Comparison of ENCODE assay signal across 14 cellular contexts in the genomic region with DNA sequence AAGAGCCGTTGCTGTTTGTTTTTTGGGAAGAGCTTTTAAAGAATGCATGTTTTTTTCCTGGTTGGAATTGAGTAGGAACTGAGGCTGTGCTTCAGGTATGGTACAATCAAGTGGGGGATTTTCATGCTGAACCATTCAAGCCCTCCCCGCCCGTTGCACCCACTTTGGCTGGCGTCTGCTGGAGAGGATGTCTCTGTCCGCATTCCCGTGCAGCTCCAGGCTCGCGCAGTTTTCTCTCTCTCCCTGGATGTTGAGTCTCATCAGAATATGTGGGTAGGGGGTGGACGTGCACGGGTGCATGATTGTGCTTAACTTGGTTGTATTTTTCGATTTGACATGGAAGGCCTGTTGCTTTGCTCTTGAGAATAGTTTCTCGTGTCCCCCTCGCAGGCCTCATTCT.
"Had no signal": no experiment of that assay in that cellular context is flagged by ENCODE, and none has a peak within 500 bp of the region (broad histone marks: within the 10 kb centered on the region; RNA-seq: fewer than 3 reads in every experiment).

No MANE protein-coding gene starts in this region.

- H3K4me1 ChIP-seq: colonic mucosa had no signal

- H3K4me3 ChIP-seq: colonic mucosa, heart right ventricle, thoracic aorta had no signal

- H3K27ac ChIP-seq: colonic mucosa, heart right ventricle had no signal

- H3K4me3 Mint-ChIP-seq: activated naive CD8-positive, alpha-beta T cell treated with anti-CD3 and anti-CD28 coated beads for 36 hours; naive thymus-derived CD4-positive, alpha-beta T cell; stimulated activated naive CD8-positive, alpha-beta T cell treated with anti-CD3 and anti-CD28 coated beads, Interleukin-15, Interleukin-2, amounts not matched to agents 100 ng/mL and 50 ng/mL, for 24 hours had no signal

- H3K9me3 ChIP-seq: colonic mucosa, heart right ventricle, thoracic aorta had no signal

- ATAC-seq: heart right ventricle; left lobe of liver; naive thymus-derived CD4-positive, alpha-beta T cell had no signal

- DNase-seq: activated CD4-positive, CD25-positive, alpha-beta regulatory T cell treated with anti-CD3 and anti-CD28 coated beads, Interleukin-2, amount 50 U/mL, for 72 hours; activated naive CD8-positive, alpha-beta T cell treated with anti-CD3 and anti-CD28 coated beads for 36 hours; activated T-cell treated with anti-CD3 and anti-CD28 coated beads for 4 hours; aorta; colonic mucosa; heart right ventricle; mammary epithelial cell; naive thymus-derived CD4-positive, alpha-beta T cell; occipital lobe; stimulated activated CD4-positive, alpha-beta T cell treated with anti-CD3 and anti-CD28 coated beads, Interleukin-2, amount 100 ng/mL, for 48 hours had no signal

- H3K27me3 ChIP-seq: colonic mucosa, heart right ventricle had no signal

- H3K36me3 ChIP-seq: colonic mucosa had no signal

- H3K9me3 Mint-ChIP-seq: activated T-helper 2 cell treated with anti-CD3 and anti-CD28 coated beads, Interferon-gamma antibody, Interleukin-2, Interleukin-4, amounts not matched to agents 10 μg/mL and 5 μg/mL and 100 μg/mL, durations not matched to agents 14 hours and 24 hours and 36 hours; stimulated activated naive CD8-positive, alpha-beta T cell treated with anti-CD3 and anti-CD28 coated beads, Interleukin-15, Interleukin-2, amounts not matched to agents 100 ng/mL and 50 ng/mL, for 24 hours had no signal

- H3K27ac Mint-ChIP-seq: activated naive CD8-positive, alpha-beta T cell treated with anti-CD3 and anti-CD28 coated beads for 36 hours; activated T-helper 2 cell treated with anti-CD3 and anti-CD28 coated beads, Interferon-gamma antibody, Interleukin-2, Interleukin-4, amounts not matched to agents 10 μg/mL and 5 μg/mL and 100 μg/mL, durations not matched to agents 14 hours and 24 hours and 36 hours; stimulated activated naive CD8-positive, alpha-beta T cell treated with anti-CD3 and anti-CD28 coated beads, Interleukin-15, Interleukin-2, amounts not matched to agents 100 ng/mL and 50 ng/mL, for 24 hours had no signal

- H3K27me3 Mint-ChIP-seq: activated naive CD8-positive, alpha-beta T cell treated with anti-CD3 and anti-CD28 coated beads for 36 hours; naive thymus-derived CD4-positive, alpha-beta T cell; stimulated activated naive CD8-positive, alpha-beta T cell treated with anti-CD3 and anti-CD28 coated beads, Interleukin-15, Interleukin-2, amounts not matched to agents 100 ng/mL and 50 ng/mL, for 24 hours had no signal
